Comparison of ENCODE assay signal across 2 cellular contexts in genomic region chr19:7757358-7757757, GRCh38.
TF ChIP-seq lines count a peak whose summit lies in the region.

No MANE protein-coding gene starts in this region.

TF ChIP-seq in A549, 52 proteins besides CTCF, POLR2A, EP300 and RAD21:
- TF ChIP-seq RNF2 (IDR thresholded peaks at IDR 0.05; ENCODE audit: borderline replicate concordance, low read depth) = no peak
- TF ChIP-seq JUN (IDR thresholded peaks at IDR 0.05) = no peak
- TF ChIP-seq BCL3 (IDR thresholded peaks at IDR 0.05) = no peak
- peak; percentile 84 for TF ChIP-seq ZFP36 (IDR thresholded peaks at IDR 0.05; ENCODE audit: borderline replicate concordance, partially characterized antibody)

TF ChIP-seq in HEK293, 187 proteins besides CTCF, POLR2A, EP300 and RAD21:
- TF ChIP-seq ZBTB6 (tag by site-specific recombination; IDR thresholded peaks at IDR 0.05) = no peak
- TF ChIP-seq ZNF423 (tag by site-specific recombination; IDR thresholded peaks at IDR 0.05) = no peak
- no peak for TF ChIP-seq ZNF473 (tag by site-specific recombination; IDR thresholded peaks at IDR 0.05)
- peak; percentile 77 for TF ChIP-seq SETDB1 (IDR thresholded peaks at IDR 0.05; ENCODE audit: insufficient read length, low read length)
- TF ChIP-seq ZNF501 (tag by site-specific recombination; IDR thresholded peaks at IDR 0.05) = no peak
- peak; percentile 95 for TF ChIP-seq ZNF585B (tag by site-specific recombination; IDR thresholded peaks at IDR 0.05)
